ENCODE assay signal across 9 cellular contexts in the genomic region with DNA sequence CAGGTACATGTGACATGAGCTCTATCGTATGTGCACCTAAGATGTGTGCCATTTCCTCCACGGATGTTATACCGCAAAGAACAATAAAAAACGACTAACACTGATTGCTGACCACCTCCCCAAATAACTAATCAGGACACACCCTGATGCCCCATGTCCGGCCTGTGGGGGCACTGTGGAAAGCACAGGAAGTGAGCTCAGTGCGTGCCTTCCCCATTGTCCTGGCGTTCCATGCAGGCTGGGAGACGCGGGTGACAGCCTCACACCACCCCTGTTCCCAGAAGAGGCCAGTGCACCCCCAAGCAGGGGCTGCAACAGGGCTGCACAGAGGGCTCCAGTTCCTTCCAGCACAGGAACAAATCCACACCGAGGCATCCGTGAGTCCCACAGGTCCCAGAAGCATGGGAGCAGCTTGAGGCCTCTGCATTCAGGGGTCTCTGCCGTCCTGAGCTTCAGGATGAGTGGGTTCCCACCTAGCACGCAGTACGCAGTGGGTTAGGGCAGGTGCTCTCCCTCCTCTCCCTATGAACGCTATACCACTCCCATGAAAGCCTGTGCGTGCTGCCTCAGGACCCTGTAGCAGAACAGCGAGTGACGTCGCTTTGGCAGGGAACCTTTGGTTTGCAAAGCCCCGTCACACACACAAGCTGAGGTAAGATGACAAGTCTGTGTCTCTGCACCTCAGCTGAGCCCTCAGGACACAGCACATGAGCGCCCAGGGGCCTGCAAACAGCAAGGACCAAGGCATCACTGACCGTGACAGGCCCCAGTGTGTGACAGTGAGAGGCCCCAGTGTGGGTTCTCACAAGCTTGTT.
DNase-seq lines count a peak whose midpoint lies in the region; ATAC-seq and TF ChIP-seq lines count a peak whose summit lies in the region.
"Had no signal": no experiment of that assay in that cellular context is flagged by ENCODE, and none has a peak within 500 bp of the region (broad histone marks: within the 10 kb centered on the region; RNA-seq: fewer than 3 reads in every experiment).

No MANE protein-coding gene starts in this region.

- H3K36me3 ChIP-seq in OCI-LY1 (ENCODE audit: insufficient read depth, low read length) (no peaks in the 10 kb centered on the region; the same call in 1 of the 2 replicates), ectodermal cell (ENCODE audit: control insufficient read depth, insufficient read depth, low read length) (no peaks in the 10 kb centered on the region), mucosa of descending colon (ENCODE audit: low read depth) (no peaks in the 10 kb centered on the region)

- ATAC-seq in mucosa of descending colon (no peak), GM19328 (IDR thresholded peaks at IDR 0.05; ENCODE audit: unreplicated experiment) (no peak), GM19467 (IDR thresholded peaks at IDR 0.05; ENCODE audit: unreplicated experiment) (no peak)

- no peaks in the 10 kb centered on the region for H3K9me3 ChIP-seq in OCI-LY1 (ENCODE audit: low read length)
- no peaks in the 10 kb centered on the region for H3K9me3 ChIP-seq in ectodermal cell (ENCODE audit: control insufficient read depth, low read length)
- no peaks in the 10 kb centered on the region for H3K9me3 ChIP-seq in mucosa of descending colon

- no peak overlapping the region for H3K9ac ChIP-seq in OCI-LY1 (ENCODE audit: low read length)

- H3K4me2 ChIP-seq in OCI-LY1 (ENCODE audit: low read length) = peak overlapping the region; percentile 14; the same call in 1 of the 2 replicates

- no peaks in the 10 kb centered on the region for H3F3A ChIP-seq in OCI-LY1 (ENCODE audit: insufficient read depth, low read length)

- peaks cover 67% of the 10 kb centered on the region for H3K79me2 ChIP-seq in OCI-LY1 (ENCODE audit: insufficient read depth, low read length)

- TF ChIP-seq CTCF in AG04449 (IDR thresholded peaks at IDR 0.05; ENCODE audit: insufficient read depth, low read length, missing control alignments) = peak; percentile 7
- TF ChIP-seq CTCF in OCI-LY1 (IDR thresholded peaks at IDR 0.05; ENCODE audit: low read length) = peak; percentile 12; the same call in 1 of the 2 replicates
- no peak for TF ChIP-seq CTCF in mucosa of descending colon (IDR thresholded peaks at IDR 0.05)

- peak overlapping the region; percentile 87 for H3K27ac ChIP-seq in OCI-LY1 (ENCODE audit: low read depth, low read length, poor library complexity, severe bottlenecking)
- peak overlapping the region; percentile 33 for H3K27ac ChIP-seq in ectodermal cell (ENCODE audit: insufficient read depth, low read depth, low read length, poor library complexity, severe bottlenecking)

- DNase-seq in AG04449 (ENCODE audit: low read depth, low spot score) = no peak
- peak in 2 of 3 donors; percentile 22 to 41 for DNase-seq in mucosa of descending colon
- no peak for DNase-seq in NCI-H2029 (lab: John Stamatoyannopoulos, UW)
- DNase-seq in stimulated activated CD4-positive, alpha-beta T cell treated with anti-CD3 and anti-CD28 coated beads, Interleukin-4, amount 100 ng/mL, for 24 hours = no peak
- DNase-seq: HCEC 1CT had no signal

- 89 to 90% methylated on average over 22 of the region's 22 CpGs for WGBS in ectodermal cell, 2 experiments

- CTCF ChIA-PET in AG04449 (lab: Yijun Ruan, JAX) = interaction anchor here (0.8 to 2.0 kb wide), 7 partner anchors 9 to 174 kb away, joined by 3 to 7 read pairs (median 3); no protein-coding TSS in a partner anchor

- peaks cover 2% of the 10 kb centered on the region; the same call in 1 of the 2 replicates for H4K20me1 ChIP-seq in OCI-LY1 (ENCODE audit: insufficient read depth, low read length)

- H2AFZ ChIP-seq in OCI-LY1 (ENCODE audit: low read length) = no peak overlapping the region

- intact Hi-C loops in mucosa of descending colon (cut with DNase I, micrococcal nuclease) = no loop called here

- POLR2A ChIA-PET in AG04449 (lab: Yijun Ruan, JAX) = no interaction called here

- H3K27me3 ChIP-seq in OCI-LY1 (ENCODE audit: insufficient read depth, low read length) (no peaks in the 10 kb centered on the region), ectodermal cell (ENCODE audit: control insufficient read depth, insufficient read depth, low read length, poor library complexity, severe bottlenecking) (no peaks in the 10 kb centered on the region)

- H3K4me1 ChIP-seq in OCI-LY1 (ENCODE audit: insufficient read depth, low read length, severe bottlenecking) = peaks cover 77% of the 10 kb centered on the region
- H3K4me1 ChIP-seq in ectodermal cell (ENCODE audit: control insufficient read depth, insufficient read depth, low read length) = peaks cover 21% of the 10 kb centered on the region
- peaks cover 16% of the 10 kb centered on the region for H3K4me1 ChIP-seq in mucosa of descending colon (ENCODE audit: low read depth)

- H3K4me3 ChIP-seq in AG04449 (ENCODE audit: low read depth, low read length) = no peak overlapping the region
- no peak overlapping the region for H3K4me3 ChIP-seq in OCI-LY1 (ENCODE audit: low read depth, low read length, poor library complexity, severe bottlenecking)
- no peak overlapping the region for H3K4me3 ChIP-seq in ectodermal cell (ENCODE audit: insufficient read depth, low read depth, low read length)
- no peak overlapping the region for H3K4me3 ChIP-seq in mucosa of descending colon

- H3K9me2 ChIP-seq in OCI-LY1 (ENCODE audit: low read depth, low read length) = no peaks in the 10 kb centered on the region

Comparison
In these comparisons a context has a peak if more than half of its experiments do, and no peak if none do; other contexts are left out.
1. DNase-seq: peak in mucosa of descending colon (2 of 3); none in AG04449 (single experiment), NCI-H2029 (single experiment) and stimulated activated CD4-positive, alpha-beta T cell treated with anti-CD3 and anti-CD28 coated beads, Interleukin-4, amount 100 ng/mL, for 24 hours (single experiment).